17 cellular contexts compared by ENCODE assay signal in the genomic region with DNA sequence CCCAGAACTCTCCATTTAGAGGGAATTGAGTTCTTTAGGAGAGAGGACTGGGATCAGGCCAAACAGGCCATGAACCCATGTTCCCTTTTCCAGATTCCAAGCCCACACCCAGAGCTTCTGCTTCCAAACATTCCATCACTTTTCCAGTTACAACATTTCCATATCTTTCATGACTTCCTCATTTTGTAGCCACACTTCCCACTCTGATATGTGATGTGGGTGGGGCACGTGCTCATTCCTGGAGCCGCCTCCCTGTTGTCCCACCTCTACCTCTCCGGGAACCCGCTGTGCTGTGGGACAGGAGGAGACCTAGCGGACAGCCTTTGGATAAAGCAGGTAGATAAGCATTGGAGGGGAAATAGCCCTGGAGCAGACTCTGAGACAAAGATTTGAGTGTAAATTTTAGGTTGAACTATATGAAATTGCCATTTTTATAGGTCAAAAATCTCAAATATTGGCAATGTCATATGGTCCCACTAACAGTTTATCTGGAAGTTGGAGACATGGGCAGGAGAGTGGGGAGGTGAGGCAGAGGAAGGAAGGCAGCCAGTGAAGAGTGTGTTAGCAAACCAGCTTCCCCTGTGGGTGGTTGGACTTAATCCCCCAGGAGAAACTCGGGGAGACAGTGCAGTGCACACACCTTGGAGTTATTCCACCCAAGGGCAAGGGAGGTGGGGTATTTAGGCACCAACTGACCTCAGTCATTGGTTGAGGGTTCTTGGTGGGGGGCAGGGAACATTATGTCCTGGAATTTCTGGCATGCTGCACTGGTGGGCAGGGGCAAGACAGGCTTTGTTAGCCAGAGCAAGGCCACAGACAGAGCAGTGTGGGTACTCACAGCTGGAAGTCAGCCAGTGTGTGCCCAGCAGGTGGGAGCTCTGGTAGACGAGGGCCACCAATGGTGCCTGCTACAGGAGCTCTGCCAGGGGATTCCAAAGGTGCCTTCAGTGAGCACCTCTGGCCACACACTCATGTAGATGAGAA. TPM values are rescaled to one million over a fixed set of nuclear protein-coding genes. Genes with fewer than 3 reads are reported as not detected.
DNase-seq lines count a peak whose midpoint lies in the region; ATAC-seq and TF ChIP-seq lines count a peak whose summit lies in the region.
"Had no signal": no experiment of that assay in that cellular context is flagged by ENCODE, and none has a peak within 500 bp of the region (broad histone marks: within the 10 kb centered on the region; RNA-seq: fewer than 3 reads in every experiment).

No MANE protein-coding gene starts in this region.

- no peak overlapping the region for H3K4me3 ChIP-seq in muscle layer of duodenum (ENCODE audit: low read depth in 1 of 2, low read length in 2 of 2)
- no peak overlapping the region for H3K4me3 ChIP-seq in thoracic aorta

- TF ChIP-seq CTCF in WTC11 (IDR thresholded peaks at IDR 0.05) (no peak), thoracic aorta (IDR thresholded peaks at IDR 0.05) (no peak), endothelial cell (IDR thresholded peaks at IDR 0.05; ENCODE audit: unreplicated experiment) (no peak)

- H3K27ac Mint-ChIP-seq in WTC11: no peak overlapping the region
- H3K27ac Mint-ChIP-seq in endothelial cell (ENCODE audit: unreplicated experiment): no peak overlapping the region
- H3K27ac Mint-ChIP-seq: activated CD4-positive, alpha-beta memory T cell treated with anti-CD3 and anti-CD28 coated beads for 36 hours; brain had no signal

- peaks cover 14% of the 10 kb centered on the region for H3K4me1 Mint-ChIP-seq in WTC11
- H3K4me1 Mint-ChIP-seq in endothelial cell (ENCODE audit: unreplicated experiment): peaks cover 29% of the 10 kb centered on the region
- H3K4me1 Mint-ChIP-seq: brain had no signal

- H3K27ac ChIP-seq in muscle layer of duodenum (ENCODE audit: low read length): peak overlapping the region; percentile 39
- H3K27ac ChIP-seq in thoracic aorta: peak overlapping the region; percentile 77 to 79
- H3K27ac ChIP-seq: foreskin keratinocyte had no signal

- H3K4me1 ChIP-seq in muscle layer of duodenum (ENCODE audit: control insufficient read depth in 1 of 2, insufficient read depth in 2 of 2, low read length in 2 of 2): peaks cover 4 to 16% of the 10 kb centered on the region in 2 donors
- peaks cover 26 to 63% of the 10 kb centered on the region in 2 donors for H3K4me1 ChIP-seq in thoracic aorta (ENCODE audit: control insufficient read depth in 1 of 2, low read depth in 2 of 2)
- H3K4me1 ChIP-seq: foreskin keratinocyte had no signal

- no peaks in the 10 kb centered on the region for H3K36me3 ChIP-seq in muscle layer of duodenum (ENCODE audit: control insufficient read depth in 1 of 2, insufficient read depth in 2 of 2, low read length in 2 of 2)
- H3K36me3 ChIP-seq in thoracic aorta: no peaks in the 10 kb centered on the region

- ATAC-seq in WTC11 (peak; percentile 34), Right ventricle myocardium superior (ENCODE audit: poor library complexity) (peak; percentile 19), thoracic aorta (ENCODE audit: insufficient number of reproducible peaks, low FRiP score, low read depth) (no peak), HG03175 (IDR thresholded peaks at IDR 0.05; ENCODE audit: unreplicated experiment) (no peak)
- ATAC-seq: foreskin keratinocyte, natural killer cell had no signal

- no peak overlapping the region for H3K4me3 Mint-ChIP-seq in WTC11
- H3K4me3 Mint-ChIP-seq in endothelial cell (ENCODE audit: unreplicated experiment): no peak overlapping the region
- H3K4me3 Mint-ChIP-seq: activated CD4-positive, alpha-beta memory T cell treated with anti-CD3 and anti-CD28 coated beads for 36 hours; brain; natural killer cell had no signal

- H3K27me3 Mint-ChIP-seq in WTC11 (ENCODE audit: low read depth): no peaks in the 10 kb centered on the region
- H3K27me3 Mint-ChIP-seq in endothelial cell (ENCODE audit: unreplicated experiment): peaks cover 12% of the 10 kb centered on the region

- DNase-seq in WTC11 (ENCODE audit: low spot score) (peak; percentile 33), Right ventricle myocardium superior (peak; percentile 48), thoracic aorta (ENCODE audit: low spot score) (no peak), endothelial cell (ENCODE audit: low spot score) (no peak), NCI-H2171 (lab: John Stamatoyannopoulos, UW) (no peak)
- DNase-seq in activated CD4-positive, CD25-positive, alpha-beta regulatory T cell (lab: John Stamatoyannopoulos, UW): no peak
- DNase-seq: activated CD4-positive, alpha-beta memory T cell treated with anti-CD3 and anti-CD28 coated beads for 36 hours; DMS79 treated with DMSO at 0.1 percent for 48 hours; effector CD4-positive, alpha-beta T cell; foreskin keratinocyte; kidney; natural killer cell; NK-92 treated with Interleukin-12 subunit alpha and Interleukin-12 subunit beta, amount 100 ng/mL, for 24 hours had no signal

- H3K36me3 Mint-ChIP-seq in WTC11 (no peaks in the 10 kb centered on the region), endothelial cell (ENCODE audit: low read depth, unreplicated experiment) (no peaks in the 10 kb centered on the region)
- H3K36me3 Mint-ChIP-seq: activated CD4-positive, alpha-beta memory T cell treated with anti-CD3 and anti-CD28 coated beads for 36 hours; brain; natural killer cell had no signal

- intact Hi-C loops in Right ventricle myocardium superior (cut with DNase I): no loop called here

- H3K9me3 Mint-ChIP-seq in WTC11 (no peaks in the 10 kb centered on the region), endothelial cell (ENCODE audit: unreplicated experiment) (no peaks in the 10 kb centered on the region)
- H3K9me3 Mint-ChIP-seq: activated CD4-positive, alpha-beta memory T cell treated with anti-CD3 and anti-CD28 coated beads for 36 hours; natural killer cell had no signal

- H3K9me3 ChIP-seq in muscle layer of duodenum (ENCODE audit: control insufficient read depth in 1 of 2, low read length in 2 of 2): no peaks in the 10 kb centered on the region
- H3K9me3 ChIP-seq in thoracic aorta: no peaks in the 10 kb centered on the region

- POLR2A ChIA-PET in WTC11 (lab: Charles Lee): no interaction called here

- CTCF ChIA-PET in WTC11 (lab: Charles Lee): interaction anchor here (1.3 to 3.3 kb wide), 2 partner anchors 13 to 37 kb away, joined by 4 to 13 read pairs; no protein-coding TSS in a partner anchor

- H3K27me3 ChIP-seq in muscle layer of duodenum (ENCODE audit: low read depth, low read length) (no peaks in the 10 kb centered on the region), thoracic aorta (replicated peaks; ENCODE audit: insufficient read depth) (no peaks in the 10 kb centered on the region)

TF ChIP-seq in WTC11, 78 proteins besides CTCF, POLR2A, EP300 and RAD21 (continues in another document):
- TF ChIP-seq ZNF423 (CRISPR knock-in tag; IDR thresholded peaks at IDR 0.05) (peak; percentile 89), SMAD4 (CRISPR knock-in tag; IDR thresholded peaks at IDR 0.05) (no peak), MXD4 (CRISPR knock-in tag; IDR thresholded peaks at IDR 0.05; ENCODE audit: borderline replicate concordance) (no peak), EMX1 (CRISPR knock-in tag; IDR thresholded peaks at IDR 0.05) (no peak), OVOL2 (CRISPR knock-in tag; IDR thresholded peaks at IDR 0.05; ENCODE audit: borderline replicate concordance) (no peak), CREM (CRISPR knock-in tag; IDR thresholded peaks at IDR 0.05) (no peak)
- TF ChIP-seq, protein P1, sequence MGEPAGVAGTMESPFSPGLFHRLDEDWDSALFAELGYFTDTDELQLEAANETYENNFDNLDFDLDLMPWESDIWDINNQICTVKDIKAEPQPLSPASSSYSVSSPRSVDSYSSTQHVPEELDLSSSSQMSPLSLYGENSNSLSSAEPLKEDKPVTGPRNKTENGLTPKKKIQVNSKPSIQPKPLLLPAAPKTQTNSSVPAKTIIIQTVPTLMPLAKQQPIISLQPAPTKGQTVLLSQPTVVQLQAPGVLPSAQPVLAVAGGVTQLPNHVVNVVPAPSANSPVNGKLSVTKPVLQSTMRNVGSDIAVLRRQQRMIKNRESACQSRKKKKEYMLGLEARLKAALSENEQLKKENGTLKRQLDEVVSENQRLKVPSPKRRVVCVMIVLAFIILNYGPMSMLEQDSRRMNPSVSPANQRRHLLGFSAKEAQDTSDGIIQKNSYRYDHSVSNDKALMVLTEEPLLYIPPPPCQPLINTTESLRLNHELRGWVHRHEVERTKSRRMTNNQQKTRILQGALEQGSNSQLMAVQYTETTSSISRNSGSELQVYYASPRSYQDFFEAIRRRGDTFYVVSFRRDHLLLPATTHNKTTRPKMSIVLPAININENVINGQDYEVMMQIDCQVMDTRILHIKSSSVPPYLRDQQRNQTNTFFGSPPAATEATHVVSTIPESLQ (CRISPR knock-in tag; IDR thresholded peaks at IDR 0.05): no peak
- TF ChIP-seq, protein P2, sequence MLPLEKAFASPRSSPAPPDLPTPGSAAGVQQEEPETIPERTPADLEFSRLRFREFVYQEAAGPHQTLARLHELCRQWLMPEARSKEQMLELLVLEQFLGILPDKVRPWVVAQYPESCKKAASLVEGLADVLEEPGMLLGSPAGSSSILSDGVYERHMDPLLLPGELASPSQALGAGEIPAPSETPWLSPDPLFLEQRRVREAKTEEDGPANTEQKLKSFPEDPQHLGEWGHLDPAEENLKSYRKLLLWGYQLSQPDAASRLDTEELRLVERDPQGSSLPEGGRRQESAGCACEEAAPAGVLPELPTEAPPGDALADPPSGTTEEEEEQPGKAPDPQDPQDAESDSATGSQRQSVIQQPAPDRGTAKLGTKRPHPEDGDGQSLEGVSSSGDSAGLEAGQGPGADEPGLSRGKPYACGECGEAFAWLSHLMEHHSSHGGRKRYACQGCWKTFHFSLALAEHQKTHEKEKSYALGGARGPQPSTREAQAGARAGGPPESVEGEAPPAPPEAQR (CRISPR knock-in tag; IDR thresholded peaks at IDR 0.05): no peak

RNA-seq across cellular contexts. Expression of a gene that starts 31.7 kb away (rescaled TPM):
- 0.13 to 0.18 TPM (median 0.16 TPM) in 3 replicates for total RNA-seq in WTC11 (2021)
- not detected for total RNA-seq in Right ventricle myocardium superior
- not detected for total RNA-seq in thoracic aorta
- not detected for total RNA-seq in endothelial cell (ENCODE audit: unreplicated experiment)
- total RNA-seq: activated CD4-positive, alpha-beta memory T cell treated with anti-CD3 and anti-CD28 coated beads for 36 hours; foreskin keratinocyte; natural killer cell; SK-MEL-5 had no signal

RNA-seq across cellular contexts. Expression of a gene that starts 34.8 kb away (rescaled TPM):
- total RNA-seq in WTC11 (2021) (0.28 to 0.41 TPM (median 0.39 TPM) in 3 replicates), Right ventricle myocardium superior (0.43 TPM), thoracic aorta (10 to 100 TPM; 10.0 to 11.9 TPM), endothelial cell (ENCODE audit: unreplicated experiment) (3.8 TPM)
- total RNA-seq: SK-MEL-5 had no signal

RNA-seq across cellular contexts. Expression of a gene that starts 39.7 kb away (rescaled TPM):
- total RNA-seq in WTC11 (2021): 74.6 to 80.7 TPM (median 76.2 TPM) in 3 replicates
- 320 TPM for total RNA-seq in Right ventricle myocardium superior
- 100 to 1,000 TPM; 163 to 169 TPM for total RNA-seq in thoracic aorta
- total RNA-seq in endothelial cell (ENCODE audit: unreplicated experiment): 60.7 TPM

Comparison
In these comparisons a context has a peak if more than half of its experiments do, and no peak if none do; other contexts are left out.
1. ATAC-seq: peak in WTC11 (single experiment) and Right ventricle myocardium superior (single experiment); none in thoracic aorta (single experiment) and HG03175 (single experiment).
2. DNase-seq: peak in WTC11 (single experiment) and Right ventricle myocardium superior (single experiment); none in thoracic aorta (single experiment), activated CD4-positive, CD25-positive, alpha-beta regulatory T cell (0 of 4), endothelial cell (single experiment) and NCI-H2171 (single experiment).